In the genomic region with DNA sequence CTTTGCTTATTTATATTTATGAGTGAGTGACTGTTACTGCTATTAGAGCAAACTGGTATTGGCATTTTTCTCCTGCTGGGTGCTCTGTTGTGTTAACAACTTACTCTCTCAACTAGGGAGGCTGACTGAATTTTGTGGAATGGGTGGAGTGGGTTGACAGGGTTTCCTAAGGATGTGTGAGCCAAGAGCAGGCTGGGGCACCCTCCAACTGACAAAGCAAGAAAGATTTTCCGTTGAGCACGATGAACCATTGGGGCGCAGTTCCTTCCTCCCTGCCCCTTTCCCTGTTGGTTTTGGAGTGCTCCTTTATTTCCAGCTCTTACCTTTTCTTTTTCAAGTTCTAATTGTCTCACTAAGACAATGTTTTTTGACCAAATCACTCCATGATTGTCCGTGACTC, we compare ENCODE assay signal across 16 cellular contexts. TPM values are rescaled to one million over a fixed set of nuclear protein-coding genes. Genes with fewer than 3 reads are reported as not detected.
DNase-seq lines count a peak whose midpoint lies in the region; ATAC-seq and TF ChIP-seq lines count a peak whose summit lies in the region.
"Had no signal": no experiment of that assay in that cellular context is flagged by ENCODE, and none has a peak within 500 bp of the region (broad histone marks: within the 10 kb centered on the region; RNA-seq: fewer than 3 reads in every experiment).

No MANE protein-coding gene starts in this region.

- peaks cover 93% of the 10 kb centered on the region for H3K36me3 Mint-ChIP-seq in activated T-helper 17 cell treated with anti-CD3 and anti-CD28 coated beads, Interleukin-2, amount 50 U/mL, for 72 hours (ENCODE audit: low read depth)

- H3K9me3 ChIP-seq in right cardiac atrium (ENCODE audit: control insufficient read depth, low read length) (no peaks in the 10 kb centered on the region), smooth muscle cell (replicated peaks; ENCODE audit: low read depth) (no peaks in the 10 kb centered on the region)

- H3K27ac ChIP-seq in right cardiac atrium (ENCODE audit: low read length) (no peak overlapping the region), smooth muscle cell (ENCODE audit: low read depth) (peak overlapping the region; percentile 29)

- H3K4me1 ChIP-seq in right cardiac atrium (ENCODE audit: control insufficient read depth, insufficient read depth, low read length) (no peaks in the 10 kb centered on the region), smooth muscle cell (ENCODE audit: low read depth) (no peaks in the 10 kb centered on the region)

- H3K79me2 ChIP-seq in smooth muscle cell (ENCODE audit: low read depth) = no peaks in the 10 kb centered on the region

- H3K36me3 ChIP-seq in smooth muscle cell (ENCODE audit: low read depth) = peaks cover 7% of the 10 kb centered on the region

- no peaks in the 10 kb centered on the region for H3K27me3 Mint-ChIP-seq in activated T-helper 17 cell treated with anti-CD3 and anti-CD28 coated beads, Interleukin-2, amount 50 U/mL, for 72 hours
- H3K27me3 Mint-ChIP-seq: B cell had no signal

- ATAC-seq in right cardiac atrium (peak; percentile 38 to 96), HG03175 (IDR thresholded peaks at IDR 0.05; ENCODE audit: unreplicated experiment) (no peak), HG03342 (IDR thresholded peaks at IDR 0.05; ENCODE audit: unreplicated experiment) (no peak), GM18867 (IDR thresholded peaks at IDR 0.05; ENCODE audit: unreplicated experiment) (no peak)
- ATAC-seq in activated T-helper 17 cell treated with anti-CD3 and anti-CD28 coated beads, Interleukin-2, amount 50 U/mL, for 72 hours (replicated peaks) = no peak
- ATAC-seq: CD8-positive, alpha-beta T cell had no signal

- H4K20me1 ChIP-seq in smooth muscle cell (ENCODE audit: low read depth) = no peaks in the 10 kb centered on the region

- TF ChIP-seq CTCF in smooth muscle cell (IDR thresholded peaks at IDR 0.05; ENCODE audit: borderline replicate concordance, insufficient read depth, poor library complexity, severe bottlenecking) = no peak

- no peaks in the 10 kb centered on the region for H3K27me3 ChIP-seq in right cardiac atrium (ENCODE audit: control insufficient read depth, insufficient read depth)
- no peaks in the 10 kb centered on the region for H3K27me3 ChIP-seq in smooth muscle cell (ENCODE audit: low read depth)

- H3K27ac Mint-ChIP-seq in activated T-helper 17 cell treated with anti-CD3 and anti-CD28 coated beads, Interleukin-2, amount 50 U/mL, for 72 hours = peak overlapping the region; percentile 2
- H3K27ac Mint-ChIP-seq: B cell; CD8-positive, alpha-beta T cell; HFFc6 had no signal

- H2AFZ ChIP-seq in smooth muscle cell (ENCODE audit: low read depth) = no peak overlapping the region

- 77% methylated on average over 4 of the region's 4 CpGs for WGBS in right cardiac atrium
- 83% methylated on average over 4 of the region's 4 CpGs for WGBS in smooth muscle cell (ENCODE audit: low lambda C conversion rate)

- intact Hi-C loops in right cardiac atrium (cut with DNase I) = no loop called here
- intact Hi-C loops in cardiac septum (cut with DNase I) = no loop called here

- peaks cover 15% of the 10 kb centered on the region for H3K4me1 Mint-ChIP-seq in activated T-helper 17 cell treated with anti-CD3 and anti-CD28 coated beads, Interleukin-2, amount 50 U/mL, for 72 hours
- H3K4me1 Mint-ChIP-seq: CD14-positive monocyte had no signal

- no peak overlapping the region for H3K9ac ChIP-seq in smooth muscle cell (ENCODE audit: low read depth)

- H3K9me3 Mint-ChIP-seq in activated T-helper 17 cell treated with anti-CD3 and anti-CD28 coated beads, Interleukin-2, amount 50 U/mL, for 72 hours = no peaks in the 10 kb centered on the region
- H3K9me3 Mint-ChIP-seq: CD14-positive monocyte; CD8-positive, alpha-beta T cell; HFFc6 had no signal

- no peaks in the 10 kb centered on the region for H3F3A ChIP-seq in smooth muscle cell (ENCODE audit: low read depth)

- H3K4me3 ChIP-seq in right cardiac atrium (ENCODE audit: low read length) (no peak overlapping the region), smooth muscle cell (no peak overlapping the region)

- DNase-seq in right cardiac atrium = no peak
- DNase-seq in cardiac septum (ENCODE audit: low spot score) = no peak
- no peak for DNase-seq in smooth muscle cell (lab: John Stamatoyannopoulos, UW; ENCODE audit: unreplicated experiment)
- DNase-seq: CD8-positive, alpha-beta T cell; COR-L47; DMS153; DMS79 treated with DMSO at 0.1 percent for 48 hours; EL; HCEC 1CT; HFFc6 had no signal

- no peak overlapping the region for H3K4me3 Mint-ChIP-seq in activated T-helper 17 cell treated with anti-CD3 and anti-CD28 coated beads, Interleukin-2, amount 50 U/mL, for 72 hours
- H3K4me3 Mint-ChIP-seq: B cell; CD14-positive monocyte; CD8-positive, alpha-beta T cell; HFFc6 had no signal

- H3K4me2 ChIP-seq in smooth muscle cell = no peak overlapping the region

RNA-seq across cellular contexts. Expression of a gene that starts 20.3 kb away (rescaled TPM):
- total RNA-seq in right cardiac atrium (10 to 100 TPM; 16.1 to 25.0 (median 18.5) TPM), cardiac septum (21.0 TPM), smooth muscle cell (25.3 and 43.5 TPM in 2 replicates)
- polyA plus RNA-seq in right cardiac atrium (11.6 TPM), smooth muscle cell (18.4 and 19.7 TPM in 2 replicates)
- 100 to 1,000 TPM in 1 of 2 donors, 10 to 100 TPM in 1; 72.1 to 120 TPM for total RNA-seq in activated T-helper 17 cell treated with anti-CD3 and anti-CD28 coated beads, Interleukin-2, amount 50 U/mL, for 72 hours

RNA-seq across cellular contexts. Expression of a gene that starts 23.0 kb away (rescaled TPM):
- total RNA-seq in right cardiac atrium (10 to 100 TPM; 26.7 to 33.5 (median 30.4) TPM), cardiac septum (28.5 TPM), smooth muscle cell (22.2 and 24.3 TPM in 2 replicates)
- polyA plus RNA-seq in right cardiac atrium (8.2 TPM), smooth muscle cell (4.1 and 7.0 TPM in 2 replicates)
- total RNA-seq in activated T-helper 17 cell treated with anti-CD3 and anti-CD28 coated beads, Interleukin-2, amount 50 U/mL, for 72 hours = 10 to 100 TPM; 35.3 to 62.0 TPM

Comparison
In these comparisons a context has a peak if more than half of its experiments do, and no peak if none do; other contexts are left out.
1. ATAC-seq: peak in right cardiac atrium (2 of 2); none in activated T-helper 17 cell treated with anti-CD3 and anti-CD28 coated beads, Interleukin-2, amount 50 U/mL, for 72 hours (single experiment), HG03175 (single experiment), HG03342 (single experiment) and GM18867 (single experiment).